16 cellular contexts compared by ENCODE assay signal in the genomic region with DNA sequence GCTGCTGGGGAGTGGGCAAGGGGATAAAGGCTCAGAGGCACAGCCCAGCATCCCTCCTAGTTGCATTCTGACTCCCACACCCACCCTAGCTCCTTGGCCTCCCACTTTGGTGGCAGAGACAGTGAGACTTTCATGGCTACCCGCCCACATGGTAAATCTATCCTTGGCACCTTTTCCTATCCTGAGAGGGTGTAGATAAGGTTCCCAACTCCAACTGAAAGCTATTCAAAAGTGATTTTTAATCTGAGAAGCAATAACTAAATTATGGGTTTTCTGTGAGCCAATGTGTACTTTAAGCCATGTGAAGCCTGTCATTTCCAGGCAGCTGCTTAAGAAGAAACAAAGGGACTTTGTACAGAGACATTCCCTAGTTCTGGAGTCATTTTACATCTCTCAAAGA. TPM values are rescaled to one million over a fixed set of nuclear protein-coding genes. Genes with fewer than 3 reads are reported as not detected.
A peak's percentile ranks its signal among the peaks of the same experiment; 100 is the strongest.
DNase-seq lines count a peak whose midpoint lies in the region; TF ChIP-seq lines count a peak whose summit lies in the region.
"Had no signal": no experiment of that assay in that cellular context is flagged by ENCODE, and none has a peak within 500 bp of the region (broad histone marks: within the 10 kb centered on the region; RNA-seq: fewer than 3 reads in every experiment).

No MANE protein-coding gene starts in this region.

- H3K4me3 ChIP-seq in SJSA1 = no peak overlapping the region
- no peak overlapping the region for H3K4me3 ChIP-seq in right atrium auricular region
- no peak overlapping the region for H3K4me3 ChIP-seq in sigmoid colon
- H3K4me3 ChIP-seq: left lung, psoas muscle had no signal

- H3K4me1 ChIP-seq in SJSA1 (replicated peaks) = peaks cover 63% of the 10 kb centered on the region
- peaks cover 0 to 41% of the 10 kb centered on the region in 2 donors for H3K4me1 ChIP-seq in right atrium auricular region
- H3K4me1 ChIP-seq in sigmoid colon = peaks cover 0 to 59% (median 34%) of the 10 kb centered on the region in 4 donors
- H3K4me1 ChIP-seq: psoas muscle had no signal

- TF ChIP-seq EP300 in sigmoid colon (IDR thresholded peaks at IDR 0.05) = no peak

- no peaks in the 10 kb centered on the region for H3K9me3 ChIP-seq in SJSA1 (replicated peaks)
- no peaks in the 10 kb centered on the region for H3K9me3 ChIP-seq in right atrium auricular region
- H3K9me3 ChIP-seq in sigmoid colon = no peaks in the 10 kb centered on the region
- H3K9me3 ChIP-seq: left lung, psoas muscle had no signal

- intact Hi-C loops in sigmoid colon (cut with DNase I) = no loop called here

- H3K36me3 ChIP-seq in SJSA1 = peaks cover 83% of the 10 kb centered on the region
- H3K36me3 ChIP-seq in right atrium auricular region = peaks cover 17% of the 10 kb centered on the region
- H3K36me3 ChIP-seq in sigmoid colon = peaks cover 16 to 68% (median 23%) of the 10 kb centered on the region in 4 donors

- TF ChIP-seq CTCF in right atrium auricular region (IDR thresholded peaks at IDR 0.05) (no peak), sigmoid colon (IDR thresholded peaks at IDR 0.05) (no peak)

- no peak for TF ChIP-seq POLR2A in sigmoid colon (IDR thresholded peaks at IDR 0.05)

- H3K27ac ChIP-seq in SJSA1 (peak overlapping the region; percentile 77), right atrium auricular region (peak overlapping the region; percentile 53 to 65), sigmoid colon (peak overlapping the region; percentile 63 to 86 (median 68))
- H3K27ac ChIP-seq: left lung, psoas muscle had no signal

- H3K27me3 ChIP-seq in SJSA1 (replicated peaks) (no peaks in the 10 kb centered on the region), right atrium auricular region (no peaks in the 10 kb centered on the region), sigmoid colon (no peaks in the 10 kb centered on the region)

- DNase-seq in NCI-H1105 (lab: John Stamatoyannopoulos, UW) (peak; percentile 39), SJSA1 (ENCODE audit: low read depth in 1 of 2, low spot score in 2 of 2) (no peak), right atrium auricular region (ENCODE audit: low spot score) (no peak), sigmoid colon (no peak), SKM-1 (lab: John Stamatoyannopoulos, UW; ENCODE audit: unreplicated experiment) (no peak), Ammon's horn (ENCODE audit: low spot score) (no peak), hippocampal formation (lab: John Stamatoyannopoulos, UW) (no peak), NOMO-1 (lab: John Stamatoyannopoulos, UW; ENCODE audit: unreplicated experiment in 2 of 2) (no peak)
- DNase-seq: activated CD4-positive, alpha-beta T cell treated with anti-CD3 and anti-CD28 coated beads, Interleukin-2, amount 50 U/mL, for 1 hour; CD4-positive, alpha-beta T cell; GF-D8; left lung; NCI-H1694; psoas muscle; stimulated activated naive CD4-positive, alpha-beta T cell treated with Interleukin-2 at 50 U/mL for 16 hours; T-helper 17 cell had no signal

- 8 to 56% methylated on average over 1 of the region's 1 CpG for WGBS in sigmoid colon, 2 donors

RNA-seq across cellular contexts. Expression of a gene that starts 9.1 kb away (rescaled TPM):
- 110 and 136 TPM in 2 replicates for total RNA-seq in SJSA1 (2014; rRNA removed; shearing (Covaris generic))
- total RNA-seq in right atrium auricular region (10 to 100 TPM; 52.2 to 60.7 TPM), sigmoid colon (100 to 1,000 TPM; 161 to 246 (median 185) TPM)
- 100 to 1,000 TPM in 1 of 3 donors, 10 to 100 TPM in 2; 16.9 to 103 (median 22.8) TPM for polyA plus RNA-seq in sigmoid colon
- total RNA-seq: CD4-positive, alpha-beta T cell; T-helper 17 cell had no signal
